22 cellular contexts compared by ENCODE assay signal in the genomic region with DNA sequence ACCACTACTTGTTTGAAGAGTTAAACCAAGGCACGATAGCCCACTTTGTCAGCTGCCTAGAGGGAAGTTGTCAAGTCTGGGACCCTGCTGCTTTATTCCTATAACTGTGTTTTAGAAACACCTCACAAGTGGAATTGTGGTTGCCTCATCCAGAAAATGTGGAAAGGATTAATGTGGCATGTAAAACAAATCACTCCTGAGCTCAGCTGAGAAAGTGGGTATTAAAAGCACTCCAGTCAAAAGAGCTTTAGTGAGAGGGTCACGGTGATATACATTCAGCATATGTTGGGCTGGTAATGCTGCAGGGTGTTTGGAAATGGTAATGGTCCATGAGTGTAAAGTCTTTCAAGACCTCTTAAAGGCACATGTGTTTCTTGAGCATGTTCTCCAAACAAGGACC.
"Had no signal": no experiment of that assay in that cellular context is flagged by ENCODE, and none has a peak within 500 bp of the region (broad histone marks: within the 10 kb centered on the region; RNA-seq: fewer than 3 reads in every experiment).

No MANE protein-coding gene starts in this region.

- H3K27me3 Mint-ChIP-seq: activated CD4-positive, alpha-beta memory T cell treated with anti-CD3 and anti-CD28 coated beads, Interleukin-2, amount 10 ng/mL, durations not matched to agents 7 days and 5 days; activated CD4-positive, alpha-beta T cell treated with anti-CD3 and anti-CD28 coated beads, Interleukin-2, amount 10 ng/mL, durations not matched to agents 7 days and 5 days; activated naive CD4-positive, alpha-beta T cell treated with anti-CD3 and anti-CD28 coated beads, Interleukin-2, amount 10 ng/mL, durations not matched to agents 7 days and 5 days; activated T-cell treated with anti-CD3 and anti-CD28 coated beads, Interleukin-2, amount 50 U/mL, for 24 hours; natural killer cell treated with Interleukin-12 subunit alpha and Interleukin-12 subunit beta and Interleukin-15 and Interleukin-18, amount 100 ng/mL, for 72 hours had no signal

- DNase-seq: activated CD4-positive, alpha-beta memory T cell treated with anti-CD3 and anti-CD28 coated beads, Interleukin-2, amount 10 ng/mL, durations not matched to agents 7 days and 5 days; activated CD4-positive, alpha-beta T cell treated with anti-CD3 and anti-CD28 coated beads for 1 hour; activated CD4-positive, alpha-beta T cell treated with anti-CD3 and anti-CD28 coated beads, Interleukin-2, amount 10 ng/mL, durations not matched to agents 7 days and 5 days; activated CD8-positive, alpha-beta memory T cell treated with anti-CD3 and anti-CD28 coated beads, Interleukin-2, amount 50 U/mL, for 48 hours; activated gamma-delta T cell; activated naive CD4-positive, alpha-beta T cell treated with anti-CD3 and anti-CD28 coated beads, Interleukin-2, amount 10 ng/mL, durations not matched to agents 7 days and 5 days; activated T-cell treated with anti-CD3 and anti-CD28 coated beads, Interleukin-2, amount 50 U/mL, for 24 hours; amniotic stem cell; caudate nucleus; esophagus squamous epithelium; foreskin melanocyte; islet precursor cell; left ventricle myocardium superior; mucosa of descending colon; right cardiac atrium; stimulated activated CD4-positive, alpha-beta T cell treated with anti-CD3 and anti-CD28 coated beads, Interleukin-15, amount 100 ng/mL, for 24 hours; stimulated activated naive CD4-positive, alpha-beta T cell; tibial artery; upper lobe of right lung had no signal

- H3K36me3 Mint-ChIP-seq: activated naive CD4-positive, alpha-beta T cell treated with anti-CD3 and anti-CD28 coated beads, Interleukin-2, amount 10 ng/mL, durations not matched to agents 7 days and 5 days; natural killer cell treated with Interleukin-12 subunit alpha and Interleukin-12 subunit beta and Interleukin-15 and Interleukin-18, amount 100 ng/mL, for 72 hours; WTC11 had no signal

- H3K27ac ChIP-seq: esophagus squamous epithelium, suprapubic skin, tibial artery, upper lobe of right lung had no signal

- H3K4me3 Mint-ChIP-seq: activated CD4-positive, alpha-beta memory T cell treated with anti-CD3 and anti-CD28 coated beads, Interleukin-2, amount 10 ng/mL, durations not matched to agents 7 days and 5 days; activated CD4-positive, alpha-beta T cell treated with anti-CD3 and anti-CD28 coated beads, Interleukin-2, amount 10 ng/mL, durations not matched to agents 7 days and 5 days; activated naive CD4-positive, alpha-beta T cell treated with anti-CD3 and anti-CD28 coated beads, Interleukin-2, amount 10 ng/mL, durations not matched to agents 7 days and 5 days; activated T-cell treated with anti-CD3 and anti-CD28 coated beads, Interleukin-2, amount 50 U/mL, for 24 hours; natural killer cell treated with Interleukin-12 subunit alpha and Interleukin-12 subunit beta and Interleukin-15 and Interleukin-18, amount 100 ng/mL, for 72 hours; WTC11 had no signal

- H3K4me1 ChIP-seq: esophagus squamous epithelium, suprapubic skin, tibial artery, upper lobe of right lung had no signal

- H3K4me3 ChIP-seq: esophagus squamous epithelium, mucosa of descending colon, suprapubic skin, tibial artery, upper lobe of right lung had no signal

- H3K27ac Mint-ChIP-seq: activated CD4-positive, alpha-beta memory T cell treated with anti-CD3 and anti-CD28 coated beads, Interleukin-2, amount 10 ng/mL, durations not matched to agents 7 days and 5 days; activated CD4-positive, alpha-beta T cell treated with anti-CD3 and anti-CD28 coated beads, Interleukin-2, amount 10 ng/mL, durations not matched to agents 7 days and 5 days; activated naive CD4-positive, alpha-beta T cell treated with anti-CD3 and anti-CD28 coated beads, Interleukin-2, amount 10 ng/mL, durations not matched to agents 7 days and 5 days; activated T-cell treated with anti-CD3 and anti-CD28 coated beads, Interleukin-2, amount 50 U/mL, for 24 hours; natural killer cell treated with Interleukin-12 subunit alpha and Interleukin-12 subunit beta and Interleukin-15 and Interleukin-18, amount 100 ng/mL, for 72 hours; WTC11 had no signal

- H3K9me3 ChIP-seq: esophagus squamous epithelium, mucosa of descending colon, suprapubic skin, tibial artery, upper lobe of right lung had no signal

- H3K9me3 Mint-ChIP-seq: activated CD4-positive, alpha-beta memory T cell treated with anti-CD3 and anti-CD28 coated beads, Interleukin-2, amount 10 ng/mL, durations not matched to agents 7 days and 5 days; activated CD4-positive, alpha-beta T cell treated with anti-CD3 and anti-CD28 coated beads, Interleukin-2, amount 10 ng/mL, durations not matched to agents 7 days and 5 days; activated naive CD4-positive, alpha-beta T cell treated with anti-CD3 and anti-CD28 coated beads, Interleukin-2, amount 10 ng/mL, durations not matched to agents 7 days and 5 days; activated T-cell treated with anti-CD3 and anti-CD28 coated beads, Interleukin-2, amount 50 U/mL, for 24 hours; WTC11 had no signal

- H3K4me1 Mint-ChIP-seq: activated CD4-positive, alpha-beta memory T cell treated with anti-CD3 and anti-CD28 coated beads, Interleukin-2, amount 10 ng/mL, durations not matched to agents 7 days and 5 days; activated CD4-positive, alpha-beta T cell treated with anti-CD3 and anti-CD28 coated beads, Interleukin-2, amount 10 ng/mL, durations not matched to agents 7 days and 5 days; activated naive CD4-positive, alpha-beta T cell treated with anti-CD3 and anti-CD28 coated beads, Interleukin-2, amount 10 ng/mL, durations not matched to agents 7 days and 5 days; WTC11 had no signal

- H3K36me3 ChIP-seq: esophagus squamous epithelium, suprapubic skin, tibial artery, upper lobe of right lung had no signal

- H3K27me3 ChIP-seq: esophagus squamous epithelium, suprapubic skin, tibial artery, upper lobe of right lung had no signal
